In the genomic region with DNA sequence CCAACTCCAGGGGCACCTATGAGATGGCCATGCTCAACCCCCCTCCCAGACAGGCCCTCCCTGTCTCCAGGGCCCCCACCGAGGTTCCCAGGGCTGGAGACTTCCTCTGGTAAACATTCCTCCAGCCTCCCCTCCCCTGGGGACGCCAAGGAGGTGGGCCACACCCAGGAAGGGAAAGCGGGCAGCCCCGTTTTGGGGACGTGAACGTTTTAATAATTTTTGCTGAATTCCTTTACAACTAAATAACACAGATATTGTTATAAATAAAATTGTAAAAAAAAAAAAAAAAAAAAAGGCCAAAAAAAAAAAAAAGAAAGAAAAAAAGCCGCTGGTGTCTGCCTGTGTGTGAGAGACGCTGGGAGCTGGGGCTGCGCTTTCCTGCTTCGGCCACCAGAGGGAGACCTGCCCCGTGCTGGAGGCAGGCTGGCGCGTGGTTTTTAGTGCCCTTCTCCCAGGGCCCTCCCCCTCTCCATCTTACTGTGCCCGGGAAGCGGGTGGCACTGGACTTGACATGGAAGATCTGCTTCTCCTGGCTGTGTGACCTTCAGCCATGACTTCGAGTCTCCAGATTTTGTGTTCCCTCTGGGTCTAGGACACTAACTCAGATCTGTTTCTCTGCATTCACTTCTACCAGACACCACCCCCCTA, we compare ENCODE assay signal across 8 cellular contexts. TPM values are rescaled to one million over a fixed set of nuclear protein-coding genes. Genes with fewer than 3 reads are reported as not detected.
DNase-seq lines count a peak whose midpoint lies in the region; ATAC-seq and TF ChIP-seq lines count a peak whose summit lies in the region.

No MANE protein-coding gene starts in this region.

- DNase-seq in EL (peak; percentile 83), NCI-H748 (lab: John Stamatoyannopoulos, UW; ENCODE audit: unreplicated experiment) (peak; percentile 82), coronary artery (ENCODE audit: low spot score) (peak; percentile 91), lower leg skin (ENCODE audit: low spot score in 2 of 2) (peak; percentile 88 to 98)
- DNase-seq in activated CD4-positive, alpha-beta T cell treated with anti-CD3 and anti-CD28 coated beads, Interleukin-2, amount 50 U/mL, for 48 hours, result peak; percentile 89 to 90
- DNase-seq in stimulated activated CD8-positive, alpha-beta memory T cell treated with anti-CD3 and anti-CD28 coated beads, Interleukin-12 subunit alpha, Interleukin-12 subunit beta, amount 100 ng/mL, for 1 hour (ENCODE audit: low read depth), result peak; percentile 70

- H3K27ac ChIP-seq in coronary artery, result peak overlapping the region; percentile 27 to 62

- H3K4me3 ChIP-seq in coronary artery (no peak overlapping the region), lower leg skin (ENCODE audit: low read depth, poor library complexity, severe bottlenecking) (no peak overlapping the region)

- WGBS in lower leg skin, 2 donors, result 2 to 6% methylated on average over 16 of the region's 16 CpGs

- intact Hi-C loops in lower leg skin (cut with DNase I; ENCODE audit: low total_unique reads), result no loop called here

- ATAC-seq in HG03565 (IDR thresholded peaks at IDR 0.05; ENCODE audit: unreplicated experiment), result peak; percentile 41
- ATAC-seq in HG03378 (IDR thresholded peaks at IDR 0.05; ENCODE audit: unreplicated experiment), result no peak

- TF ChIP-seq CTCF in coronary artery (IDR thresholded peaks at IDR 0.05) (peak; percentile 84), lower leg skin (IDR thresholded peaks at IDR 0.05) (peak in 1 of 3 donors; percentile 57)

- no peak for TF ChIP-seq POLR2A in lower leg skin (IDR thresholded peaks at IDR 0.05)

RNA-seq across cellular contexts. Expression of a gene that starts 3.4 kb away (rescaled TPM):
- total RNA-seq in lower leg skin, result 10 to 100 TPM; 18.4 to 21.3 (median 19.9) TPM

RNA-seq across cellular contexts. Expression of a gene that starts 16.3 kb away (rescaled TPM):
- total RNA-seq in lower leg skin, result 10 to 100 TPM; 62.4 to 71.8 (median 67.4) TPM

RNA-seq across cellular contexts. Expression of a gene that starts 37.8 kb away (rescaled TPM):
- 1 to 10 TPM in 2 of 4 donors, under 1 TPM in 2; 0.71 to 3.8 (median 1.5) TPM for total RNA-seq in lower leg skin
